ENCODE assay signal across 1 cellular context in the genomic region with DNA sequence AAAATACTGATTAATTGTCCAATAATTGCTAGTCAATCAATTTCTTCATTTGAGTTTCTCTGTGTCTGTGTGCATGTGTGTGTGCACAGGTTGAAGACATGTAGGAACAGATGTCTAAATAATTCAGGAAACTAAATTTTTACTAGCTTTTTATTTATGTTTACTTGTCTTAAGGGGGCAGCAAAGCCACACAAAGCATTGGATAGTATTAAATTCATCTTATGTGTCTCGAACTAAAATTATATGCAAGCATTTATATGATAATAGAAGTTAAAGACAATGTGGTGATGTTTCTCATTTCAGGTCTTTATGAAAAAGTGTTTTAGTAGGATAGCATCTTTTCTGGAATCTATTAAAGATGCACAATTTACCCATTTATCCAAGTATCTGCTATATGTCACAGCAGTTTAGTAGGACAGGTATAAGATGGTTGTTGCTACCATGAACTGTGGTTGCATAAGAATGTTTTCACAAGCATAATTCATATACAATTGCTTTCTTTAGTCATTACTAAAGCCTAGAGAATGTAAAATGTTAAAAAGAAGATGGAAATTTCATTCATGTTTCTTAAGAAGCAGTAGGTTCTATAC.
TF ChIP-seq lines count a peak whose summit lies in the region.

No MANE protein-coding gene starts in this region.

TF ChIP-seq in GM23338, 12 proteins besides CTCF, POLR2A, EP300 and RAD21 (continued from another document):
- TF ChIP-seq, protein P1, sequence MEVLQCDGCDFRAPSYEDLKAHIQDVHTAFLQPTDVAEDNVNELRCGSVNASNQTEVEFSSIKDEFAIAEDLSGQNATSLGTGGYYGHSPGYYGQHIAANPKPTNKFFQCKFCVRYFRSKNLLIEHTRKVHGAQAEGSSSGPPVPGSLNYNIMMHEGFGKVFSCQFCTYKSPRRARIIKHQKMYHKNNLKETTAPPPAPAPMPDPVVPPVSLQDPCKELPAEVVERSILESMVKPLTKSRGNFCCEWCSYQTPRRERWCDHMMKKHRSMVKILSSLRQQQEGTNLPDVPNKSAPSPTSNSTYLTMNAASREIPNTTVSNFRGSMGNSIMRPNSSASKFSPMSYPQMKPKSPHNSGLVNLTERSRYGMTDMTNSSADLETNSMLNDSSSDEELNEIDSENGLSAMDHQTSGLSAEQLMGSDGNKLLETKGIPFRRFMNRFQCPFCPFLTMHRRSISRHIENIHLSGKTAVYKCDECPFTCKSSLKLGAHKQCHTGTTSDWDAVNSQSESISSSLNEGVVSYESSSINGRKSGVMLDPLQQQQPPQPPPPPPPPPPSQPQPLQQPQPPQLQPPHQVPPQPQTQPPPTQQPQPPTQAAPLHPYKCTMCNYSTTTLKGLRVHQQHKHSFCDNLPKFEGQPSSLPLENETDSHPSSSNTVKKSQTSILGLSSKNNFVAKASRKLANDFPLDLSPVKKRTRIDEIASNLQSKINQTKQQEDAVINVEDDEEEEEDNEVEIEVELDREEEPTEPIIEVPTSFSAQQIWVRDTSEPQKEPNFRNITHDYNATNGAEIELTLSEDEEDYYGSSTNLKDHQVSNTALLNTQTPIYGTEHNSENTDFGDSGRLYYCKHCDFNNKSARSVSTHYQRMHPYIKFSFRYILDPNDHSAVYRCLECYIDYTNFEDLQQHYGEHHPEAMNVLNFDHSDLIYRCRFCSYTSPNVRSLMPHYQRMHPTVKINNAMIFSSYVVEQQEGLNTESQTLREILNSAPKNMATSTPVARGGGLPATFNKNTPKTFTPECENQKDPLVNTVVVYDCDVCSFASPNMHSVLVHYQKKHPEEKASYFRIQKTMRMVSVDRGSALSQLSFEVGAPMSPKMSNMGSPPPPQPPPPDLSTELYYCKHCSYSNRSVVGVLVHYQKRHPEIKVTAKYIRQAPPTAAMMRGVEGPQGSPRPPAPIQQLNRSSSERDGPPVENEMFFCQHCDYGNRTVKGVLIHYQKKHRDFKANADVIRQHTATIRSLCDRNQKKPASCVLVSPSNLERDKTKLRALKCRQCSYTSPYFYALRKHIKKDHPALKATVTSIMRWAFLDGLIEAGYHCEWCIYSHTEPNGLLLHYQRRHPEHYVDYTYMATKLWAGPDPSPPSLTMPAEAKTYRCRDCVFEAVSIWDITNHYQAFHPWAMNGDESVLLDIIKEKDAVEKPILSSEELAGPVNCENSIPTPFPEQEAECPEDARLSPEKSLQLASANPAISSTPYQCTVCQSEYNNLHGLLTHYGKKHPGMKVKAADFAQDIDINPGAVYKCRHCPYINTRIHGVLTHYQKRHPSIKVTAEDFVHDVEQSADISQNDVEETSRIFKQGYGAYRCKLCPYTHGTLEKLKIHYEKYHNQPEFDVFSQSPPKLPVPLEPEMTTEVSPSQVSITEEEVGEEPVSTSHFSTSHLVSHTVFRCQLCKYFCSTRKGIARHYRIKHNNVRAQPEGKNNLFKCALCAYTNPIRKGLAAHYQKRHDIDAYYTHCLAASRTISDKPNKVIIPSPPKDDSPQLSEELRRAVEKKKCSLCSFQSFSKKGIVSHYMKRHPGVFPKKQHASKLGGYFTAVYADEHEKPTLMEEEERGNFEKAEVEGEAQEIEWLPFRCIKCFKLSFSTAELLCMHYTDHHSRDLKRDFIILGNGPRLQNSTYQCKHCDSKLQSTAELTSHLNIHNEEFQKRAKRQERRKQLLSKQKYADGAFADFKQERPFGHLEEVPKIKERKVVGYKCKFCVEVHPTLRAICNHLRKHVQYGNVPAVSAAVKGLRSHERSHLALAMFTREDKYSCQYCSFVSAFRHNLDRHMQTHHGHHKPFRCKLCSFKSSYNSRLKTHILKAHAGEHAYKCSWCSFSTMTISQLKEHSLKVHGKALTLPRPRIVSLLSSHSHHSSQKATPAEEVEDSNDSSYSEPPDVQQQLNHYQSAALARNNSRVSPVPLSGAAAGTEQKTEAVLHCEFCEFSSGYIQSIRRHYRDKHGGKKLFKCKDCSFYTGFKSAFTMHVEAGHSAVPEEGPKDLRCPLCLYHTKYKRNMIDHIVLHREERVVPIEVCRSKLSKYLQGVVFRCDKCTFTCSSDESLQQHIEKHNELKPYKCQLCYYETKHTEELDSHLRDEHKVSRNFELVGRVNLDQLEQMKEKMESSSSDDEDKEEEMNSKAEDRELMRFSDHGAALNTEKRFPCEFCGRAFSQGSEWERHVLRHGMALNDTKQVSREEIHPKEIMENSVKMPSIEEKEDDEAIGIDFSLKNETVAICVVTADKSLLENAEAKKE (CRISPR knock-in tag; IDR thresholded peaks at IDR 0.05): no peak
- TF ChIP-seq STAT1 (IDR thresholded peaks at IDR 0.05; ENCODE audit: unreplicated experiment) (no peak), POLR2AphosphoS5 (IDR thresholded peaks at IDR 0.05; ENCODE audit: low read depth) (no peak)
